In the genomic region with DNA sequence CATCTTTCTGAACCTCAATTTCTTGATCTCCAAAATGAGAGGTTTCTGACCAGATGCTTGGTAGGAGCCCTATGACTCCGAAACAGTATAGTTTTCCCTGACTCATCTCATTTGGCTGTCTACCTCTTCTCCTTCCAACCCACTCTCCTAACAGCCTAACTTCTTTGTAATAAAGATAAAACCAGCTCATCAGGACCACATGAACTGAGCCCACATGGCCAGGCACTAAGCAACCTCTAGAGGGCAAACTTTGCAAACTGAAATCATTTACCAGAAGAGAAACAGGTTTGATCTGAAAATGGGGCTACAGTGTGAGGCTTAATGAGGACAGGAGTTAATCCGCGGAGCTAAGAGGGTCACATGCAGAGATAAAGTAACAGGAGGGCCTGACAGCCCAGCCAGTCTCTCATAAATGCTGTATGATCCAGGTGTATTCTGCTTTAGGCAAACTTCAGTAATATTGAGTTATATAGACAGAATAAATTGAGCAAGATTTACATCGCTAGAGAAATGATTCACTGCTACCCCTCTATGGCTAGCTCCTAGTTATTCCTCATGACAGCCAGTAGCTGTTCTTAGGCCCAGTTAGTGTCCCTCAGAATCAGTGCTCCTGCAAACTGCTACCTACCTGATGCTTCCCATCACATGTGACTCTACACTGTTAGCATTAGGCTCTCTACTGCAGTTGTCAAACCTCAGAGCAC, we compare ENCODE assay signal across 1 cellular context.
A peak's percentile ranks its signal among the peaks of the same experiment; 100 is the strongest.
TF ChIP-seq lines count a peak whose summit lies in the region.

No MANE protein-coding gene starts in this region.

TF ChIP-seq in H1, 55 proteins besides CTCF, POLR2A, EP300 and RAD21:
- no peak for TF ChIP-seq CREB1 (IDR thresholded peaks at IDR 0.05)
- TF ChIP-seq GTF2F1 (IDR thresholded peaks at IDR 0.05; ENCODE audit: borderline replicate concordance, low read depth, low read length), result no peak
- TF ChIP-seq, protein P1, sequence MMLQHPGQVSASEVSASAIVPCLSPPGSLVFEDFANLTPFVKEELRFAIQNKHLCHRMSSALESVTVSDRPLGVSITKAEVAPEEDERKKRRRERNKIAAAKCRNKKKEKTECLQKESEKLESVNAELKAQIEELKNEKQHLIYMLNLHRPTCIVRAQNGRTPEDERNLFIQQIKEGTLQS (IDR thresholded peaks at IDR 0.05; ENCODE audit: insufficient read depth, low read depth, low read length), result no peak
- no peak for TF ChIP-seq RBBP5 (IDR thresholded peaks at IDR 0.05; ENCODE audit: borderline replicate concordance, low read depth, low read length)
- no peak for TF ChIP-seq TBP (IDR thresholded peaks at IDR 0.05; ENCODE audit: low read depth, low read length)
- no peak for TF ChIP-seq SUZ12 (IDR thresholded peaks at IDR 0.05; ENCODE audit: low read length)
- no peak; the same call in 1 of the 2 replicates for TF ChIP-seq MAFK (IDR thresholded peaks at IDR 0.05; ENCODE audit: low read depth, low read length)
- no peak; the same call in 1 of the 2 replicates for TF ChIP-seq SP1 (IDR thresholded peaks at IDR 0.05; ENCODE audit: low read depth, low read length)
- TF ChIP-seq NANOG (IDR thresholded peaks at IDR 0.05; ENCODE audit: insufficient read depth, low read depth, low read length, poor library complexity, severe bottlenecking), result no peak
- no peak for TF ChIP-seq POU5F1 (IDR thresholded peaks at IDR 0.05; ENCODE audit: low read depth, low read length)
- no peak for TF ChIP-seq SIX5 (IDR thresholded peaks at IDR 0.05; ENCODE audit: low read depth, low read length)
- TF ChIP-seq POLR2AphosphoS5 (IDR thresholded peaks at IDR 0.05; ENCODE audit: low read depth, low read length), result no peak
- peak; percentile 46 for TF ChIP-seq TAF7 (optimal IDR thresholded peaks at IDR 0.05; ENCODE audit: borderline replicate concordance, low read depth, low read length)
- TF ChIP-seq TCF12 (IDR thresholded peaks at IDR 0.05; ENCODE audit: low read depth, low read length), result 0 out of 2 replicates have a peak, but pooled peaks have one; percentile 38
- TF ChIP-seq, protein P2, sequence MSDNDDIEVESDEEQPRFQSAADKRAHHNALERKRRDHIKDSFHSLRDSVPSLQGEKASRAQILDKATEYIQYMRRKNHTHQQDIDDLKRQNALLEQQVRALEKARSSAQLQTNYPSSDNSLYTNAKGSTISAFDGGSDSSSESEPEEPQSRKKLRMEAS (IDR thresholded peaks at IDR 0.05), result peak; percentile 86
- no peak for TF ChIP-seq SP2 (IDR thresholded peaks at IDR 0.05; ENCODE audit: low read length)
- no peak for TF ChIP-seq NRF1 (IDR thresholded peaks at IDR 0.05; ENCODE audit: low read depth, low read length)
- TF ChIP-seq, protein P3, sequence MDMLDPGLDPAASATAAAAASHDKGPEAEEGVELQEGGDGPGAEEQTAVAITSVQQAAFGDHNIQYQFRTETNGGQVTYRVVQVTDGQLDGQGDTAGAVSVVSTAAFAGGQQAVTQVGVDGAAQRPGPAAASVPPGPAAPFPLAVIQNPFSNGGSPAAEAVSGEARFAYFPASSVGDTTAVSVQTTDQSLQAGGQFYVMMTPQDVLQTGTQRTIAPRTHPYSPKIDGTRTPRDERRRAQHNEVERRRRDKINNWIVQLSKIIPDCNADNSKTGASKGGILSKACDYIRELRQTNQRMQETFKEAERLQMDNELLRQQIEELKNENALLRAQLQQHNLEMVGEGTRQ (IDR thresholded peaks at IDR 0.05; ENCODE audit: low read length), result no peak
- TF ChIP-seq CHD1 (IDR thresholded peaks at IDR 0.05; ENCODE audit: low read depth, low read length), result no peak
- TF ChIP-seq JUN (IDR thresholded peaks at IDR 0.05; ENCODE audit: low read depth, low read length), result no peak
- TF ChIP-seq, protein P4, sequence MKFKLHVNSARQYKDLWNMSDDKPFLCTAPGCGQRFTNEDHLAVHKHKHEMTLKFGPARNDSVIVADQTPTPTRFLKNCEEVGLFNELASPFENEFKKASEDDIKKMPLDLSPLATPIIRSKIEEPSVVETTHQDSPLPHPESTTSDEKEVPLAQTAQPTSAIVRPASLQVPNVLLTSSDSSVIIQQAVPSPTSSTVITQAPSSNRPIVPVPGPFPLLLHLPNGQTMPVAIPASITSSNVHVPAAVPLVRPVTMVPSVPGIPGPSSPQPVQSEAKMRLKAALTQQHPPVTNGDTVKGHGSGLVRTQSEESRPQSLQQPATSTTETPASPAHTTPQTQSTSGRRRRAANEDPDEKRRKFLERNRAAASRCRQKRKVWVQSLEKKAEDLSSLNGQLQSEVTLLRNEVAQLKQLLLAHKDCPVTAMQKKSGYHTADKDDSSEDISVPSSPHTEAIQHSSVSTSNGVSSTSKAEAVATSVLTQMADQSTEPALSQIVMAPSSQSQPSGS (IDR thresholded peaks at IDR 0.05; ENCODE audit: low read length), result no peak; the same call in 1 of the 2 replicates
- TF ChIP-seq BRCA1 (IDR thresholded peaks at IDR 0.05; ENCODE audit: low read depth, low read length), result no peak
- TF ChIP-seq, protein P5, sequence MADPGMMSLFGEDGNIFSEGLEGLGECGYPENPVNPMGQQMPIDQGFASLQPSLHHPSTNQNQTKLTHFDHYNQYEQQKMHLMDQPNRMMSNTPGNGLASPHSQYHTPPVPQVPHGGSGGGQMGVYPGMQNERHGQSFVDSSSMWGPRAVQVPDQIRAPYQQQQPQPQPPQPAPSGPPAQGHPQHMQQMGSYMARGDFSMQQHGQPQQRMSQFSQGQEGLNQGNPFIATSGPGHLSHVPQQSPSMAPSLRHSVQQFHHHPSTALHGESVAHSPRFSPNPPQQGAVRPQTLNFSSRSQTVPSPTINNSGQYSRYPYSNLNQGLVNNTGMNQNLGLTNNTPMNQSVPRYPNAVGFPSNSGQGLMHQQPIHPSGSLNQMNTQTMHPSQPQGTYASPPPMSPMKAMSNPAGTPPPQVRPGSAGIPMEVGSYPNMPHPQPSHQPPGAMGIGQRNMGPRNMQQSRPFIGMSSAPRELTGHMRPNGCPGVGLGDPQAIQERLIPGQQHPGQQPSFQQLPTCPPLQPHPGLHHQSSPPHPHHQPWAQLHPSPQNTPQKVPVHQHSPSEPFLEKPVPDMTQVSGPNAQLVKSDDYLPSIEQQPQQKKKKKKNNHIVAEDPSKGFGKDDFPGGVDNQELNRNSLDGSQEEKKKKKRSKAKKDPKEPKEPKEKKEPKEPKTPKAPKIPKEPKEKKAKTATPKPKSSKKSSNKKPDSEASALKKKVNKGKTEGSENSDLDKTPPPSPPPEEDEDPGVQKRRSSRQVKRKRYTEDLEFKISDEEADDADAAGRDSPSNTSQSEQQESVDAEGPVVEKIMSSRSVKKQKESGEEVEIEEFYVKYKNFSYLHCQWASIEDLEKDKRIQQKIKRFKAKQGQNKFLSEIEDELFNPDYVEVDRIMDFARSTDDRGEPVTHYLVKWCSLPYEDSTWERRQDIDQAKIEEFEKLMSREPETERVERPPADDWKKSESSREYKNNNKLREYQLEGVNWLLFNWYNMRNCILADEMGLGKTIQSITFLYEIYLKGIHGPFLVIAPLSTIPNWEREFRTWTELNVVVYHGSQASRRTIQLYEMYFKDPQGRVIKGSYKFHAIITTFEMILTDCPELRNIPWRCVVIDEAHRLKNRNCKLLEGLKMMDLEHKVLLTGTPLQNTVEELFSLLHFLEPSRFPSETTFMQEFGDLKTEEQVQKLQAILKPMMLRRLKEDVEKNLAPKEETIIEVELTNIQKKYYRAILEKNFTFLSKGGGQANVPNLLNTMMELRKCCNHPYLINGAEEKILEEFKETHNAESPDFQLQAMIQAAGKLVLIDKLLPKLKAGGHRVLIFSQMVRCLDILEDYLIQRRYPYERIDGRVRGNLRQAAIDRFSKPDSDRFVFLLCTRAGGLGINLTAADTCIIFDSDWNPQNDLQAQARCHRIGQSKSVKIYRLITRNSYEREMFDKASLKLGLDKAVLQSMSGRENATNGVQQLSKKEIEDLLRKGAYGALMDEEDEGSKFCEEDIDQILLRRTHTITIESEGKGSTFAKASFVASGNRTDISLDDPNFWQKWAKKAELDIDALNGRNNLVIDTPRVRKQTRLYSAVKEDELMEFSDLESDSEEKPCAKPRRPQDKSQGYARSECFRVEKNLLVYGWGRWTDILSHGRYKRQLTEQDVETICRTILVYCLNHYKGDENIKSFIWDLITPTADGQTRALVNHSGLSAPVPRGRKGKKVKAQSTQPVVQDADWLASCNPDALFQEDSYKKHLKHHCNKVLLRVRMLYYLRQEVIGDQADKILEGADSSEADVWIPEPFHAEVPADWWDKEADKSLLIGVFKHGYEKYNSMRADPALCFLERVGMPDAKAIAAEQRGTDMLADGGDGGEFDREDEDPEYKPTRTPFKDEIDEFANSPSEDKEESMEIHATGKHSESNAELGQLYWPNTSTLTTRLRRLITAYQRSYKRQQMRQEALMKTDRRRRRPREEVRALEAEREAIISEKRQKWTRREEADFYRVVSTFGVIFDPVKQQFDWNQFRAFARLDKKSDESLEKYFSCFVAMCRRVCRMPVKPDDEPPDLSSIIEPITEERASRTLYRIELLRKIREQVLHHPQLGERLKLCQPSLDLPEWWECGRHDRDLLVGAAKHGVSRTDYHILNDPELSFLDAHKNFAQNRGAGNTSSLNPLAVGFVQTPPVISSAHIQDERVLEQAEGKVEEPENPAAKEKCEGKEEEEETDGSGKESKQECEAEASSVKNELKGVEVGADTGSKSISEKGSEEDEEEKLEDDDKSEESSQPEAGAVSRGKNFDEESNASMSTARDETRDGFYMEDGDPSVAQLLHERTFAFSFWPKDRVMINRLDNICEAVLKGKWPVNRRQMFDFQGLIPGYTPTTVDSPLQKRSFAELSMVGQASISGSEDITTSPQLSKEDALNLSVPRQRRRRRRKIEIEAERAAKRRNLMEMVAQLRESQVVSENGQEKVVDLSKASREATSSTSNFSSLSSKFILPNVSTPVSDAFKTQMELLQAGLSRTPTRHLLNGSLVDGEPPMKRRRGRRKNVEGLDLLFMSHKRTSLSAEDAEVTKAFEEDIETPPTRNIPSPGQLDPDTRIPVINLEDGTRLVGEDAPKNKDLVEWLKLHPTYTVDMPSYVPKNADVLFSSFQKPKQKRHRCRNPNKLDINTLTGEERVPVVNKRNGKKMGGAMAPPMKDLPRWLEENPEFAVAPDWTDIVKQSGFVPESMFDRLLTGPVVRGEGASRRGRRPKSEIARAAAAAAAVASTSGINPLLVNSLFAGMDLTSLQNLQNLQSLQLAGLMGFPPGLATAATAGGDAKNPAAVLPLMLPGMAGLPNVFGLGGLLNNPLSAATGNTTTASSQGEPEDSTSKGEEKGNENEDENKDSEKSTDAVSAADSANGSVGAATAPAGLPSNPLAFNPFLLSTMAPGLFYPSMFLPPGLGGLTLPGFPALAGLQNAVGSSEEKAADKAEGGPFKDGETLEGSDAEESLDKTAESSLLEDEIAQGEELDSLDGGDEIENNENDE (IDR thresholded peaks at IDR 0.05; ENCODE audit: insufficient replicate concordance, low read length), result no peak
- no peak for TF ChIP-seq CBX5 (IDR thresholded peaks at IDR 0.05; ENCODE audit: low read depth, low read length)
- no peak for TF ChIP-seq SIN3A (conservative IDR thresholded peaks at IDR 0.05 in 1 of 2, IDR thresholded peaks at IDR 0.05 in 1 of 2; ENCODE audit: low read depth in 1 of 2, low read length in 2 of 2)
- TF ChIP-seq SRF (IDR thresholded peaks at IDR 0.05; ENCODE audit: low read depth, low read length), result no peak
- no peak for TF ChIP-seq HDAC6 (IDR thresholded peaks at IDR 0.05; ENCODE audit: low read depth, low read length)
- no peak for TF ChIP-seq CEBPB (IDR thresholded peaks at IDR 0.05; ENCODE audit: low read depth, low read length)
- TF ChIP-seq EZH2 (IDR thresholded peaks at IDR 0.05; ENCODE audit: low read depth, low read length, severe bottlenecking), result no peak
- no peak for TF ChIP-seq GABPA (IDR thresholded peaks at IDR 0.05; ENCODE audit: borderline replicate concordance, insufficient read depth, low read length)
- no peak for TF ChIP-seq KDM5A (IDR thresholded peaks at IDR 0.05; ENCODE audit: low read length)
- no peak for TF ChIP-seq BACH1 (IDR thresholded peaks at IDR 0.05; ENCODE audit: low read length)
- TF ChIP-seq HDAC2 (IDR thresholded peaks at IDR 0.05; ENCODE audit: borderline replicate concordance in 1 of 2, low read depth in 2 of 2, low read length in 2 of 2), result no peak
- TF ChIP-seq, protein P6, sequence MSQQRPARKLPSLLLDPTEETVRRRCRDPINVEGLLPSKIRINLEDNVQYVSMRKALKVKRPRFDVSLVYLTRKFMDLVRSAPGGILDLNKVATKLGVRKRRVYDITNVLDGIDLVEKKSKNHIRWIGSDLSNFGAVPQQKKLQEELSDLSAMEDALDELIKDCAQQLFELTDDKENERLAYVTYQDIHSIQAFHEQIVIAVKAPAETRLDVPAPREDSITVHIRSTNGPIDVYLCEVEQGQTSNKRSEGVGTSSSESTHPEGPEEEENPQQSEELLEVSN (IDR thresholded peaks at IDR 0.05), result no peak
- no peak for TF ChIP-seq JUND (IDR thresholded peaks at IDR 0.05; ENCODE audit: low read length)
- no peak for TF ChIP-seq TEAD4 (IDR thresholded peaks at IDR 0.05; ENCODE audit: low read depth, low read length)
- TF ChIP-seq BCL11A (IDR thresholded peaks at IDR 0.05; ENCODE audit: low read depth in 2 of 2, low read length in 2 of 2), result no peak
- peak; percentile 61; the same call in 1 of the 2 replicates for TF ChIP-seq RXRA (IDR thresholded peaks at IDR 0.05; ENCODE audit: insufficient read depth, low read depth, low read length)
- no peak for TF ChIP-seq SAP30 (IDR thresholded peaks at IDR 0.05; ENCODE audit: insufficient read depth, insufficient replicate concordance, low read length)
- TF ChIP-seq YY1 (IDR thresholded peaks at IDR 0.05; ENCODE audit: low read depth, low read length), result 0 out of 2 replicates have a peak, but pooled peaks have one; percentile 10
- TF ChIP-seq CHD2 (IDR thresholded peaks at IDR 0.05; ENCODE audit: low read length), result no peak
- peak; percentile 10; the same call in 1 of the 2 replicates for TF ChIP-seq KDM1A (IDR thresholded peaks at IDR 0.05; ENCODE audit: borderline replicate concordance, low read length)
- no peak for TF ChIP-seq ZNF274 (IDR thresholded peaks at IDR 0.05; ENCODE audit: borderline replicate concordance, extremely low read depth, low read length)
- TF ChIP-seq SIRT6 (IDR thresholded peaks at IDR 0.05; ENCODE audit: low read length), result no peak
- TF ChIP-seq SP4 (IDR thresholded peaks at IDR 0.05; ENCODE audit: low read length), result no peak
TF ChIP-seq in H1: peak in this region for 6.
